Comparison of ENCODE assay signal across 28 cellular contexts in the genomic region with DNA sequence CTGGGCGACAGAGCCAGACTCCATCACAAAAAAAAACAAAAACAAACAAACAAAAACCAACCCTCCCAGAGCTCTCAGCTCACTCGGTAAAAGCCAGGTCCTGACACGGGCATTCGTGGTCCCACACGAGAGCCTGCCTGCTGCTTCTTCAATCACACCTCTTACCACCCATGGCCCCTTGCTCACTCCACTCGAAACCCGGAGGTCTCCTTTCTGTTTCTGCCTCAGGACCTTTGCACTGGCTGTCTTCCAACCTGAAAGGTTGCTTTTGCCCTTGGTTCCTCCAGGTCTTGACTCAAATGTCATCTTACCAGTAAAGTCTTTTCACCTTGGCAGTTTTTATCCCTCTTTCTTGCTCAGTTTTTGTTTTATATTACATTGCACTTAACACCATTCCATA.
"Had no signal": no experiment of that assay in that cellular context is flagged by ENCODE, and none has a peak within 500 bp of the region (broad histone marks: within the 10 kb centered on the region; RNA-seq: fewer than 3 reads in every experiment).

No MANE protein-coding gene starts in this region.

- H3K4me2 ChIP-seq: neural progenitor cell had no signal

- H3K27me3 Mint-ChIP-seq: progenitor cell of endocrine pancreas had no signal

- H3K27me3 ChIP-seq: neural progenitor cell, ovary, right lobe of liver, sigmoid colon, thyroid gland, tibial nerve, upper lobe of left lung, vagina had no signal

- H2AFZ ChIP-seq: neural progenitor cell, parathyroid adenoma had no signal

- H3K36me3 Mint-ChIP-seq: neural progenitor cell; stimulated activated effector memory CD8-positive, alpha-beta T cell treated with anti-CD3 and anti-CD28 coated beads, Interleukin-12 subunit alpha, Interleukin-12 subunit beta, amount 100 ng/mL, for 72 hours; stimulated activated naive B cell treated with anti-CD40 and anti-IgM and Interleukin-4, amounts not matched to agents 10 μg/mL and 1 μg/mL and 100 μg/mL, for 72 hours had no signal

- DNase-seq: occipital lobe; ovary; posterior cingulate gyrus; psoas muscle; right cardiac atrium; right lobe of liver; sigmoid colon; small intestine; stimulated activated CD4-positive, alpha-beta T cell treated with anti-CD3 and anti-CD28 coated beads, Interleukin-15, amount 100 ng/mL, for 24 hours; stimulated activated CD4-positive, alpha-beta T cell treated with anti-CD3 and anti-CD28 coated beads, Interleukin-2, amount 100 ng/mL, for 24 hours; stimulated activated CD4-positive, alpha-beta T cell treated with anti-CD3 and anti-CD28 coated beads, Interleukin-2, amount 100 ng/mL, for 48 hours; stimulated activated CD4-positive, alpha-beta T cell treated with anti-CD3 and anti-CD28 coated beads, Interleukin-4, amount 100 ng/mL, for 24 hours; stimulated activated naive B cell treated with anti-CD40 and anti-IgM and Interleukin-4, amounts not matched to agents 10 μg/mL and 1 μg/mL and 100 μg/mL, for 72 hours; stimulated activated naive CD4-positive, alpha-beta T cell treated with Interleukin-2 at 50 U/mL for 16 hours; stomach; thyroid gland; trophoblast cell; upper lobe of left lung had no signal

- H3K4me1 ChIP-seq: parathyroid adenoma, psoas muscle, right lobe of liver, sigmoid colon, stomach, thyroid gland, tibial nerve, upper lobe of left lung, vagina had no signal

- FAIRE-seq: small intestine, urothelium cell line had no signal

- H3K27ac Mint-ChIP-seq: nephron; neural progenitor cell; progenitor cell of endocrine pancreas; stimulated activated effector memory CD8-positive, alpha-beta T cell treated with anti-CD3 and anti-CD28 coated beads, Interleukin-12 subunit alpha, Interleukin-12 subunit beta, amount 100 ng/mL, for 72 hours; stimulated activated naive B cell treated with anti-CD40 and anti-IgM and Interleukin-4, amounts not matched to agents 10 μg/mL and 1 μg/mL and 100 μg/mL, for 72 hours; stimulated activated naive CD8-positive, alpha-beta T cell treated with anti-CD3 and anti-CD28 coated beads, Interleukin-15, Interleukin-2, amounts not matched to agents 100 ng/mL and 50 ng/mL, for 24 hours had no signal

- H3K79me2 ChIP-seq: parathyroid adenoma had no signal

- H3K9ac ChIP-seq: neural progenitor cell, parathyroid adenoma had no signal

- H3K9me3 ChIP-seq: ovary, psoas muscle, right lobe of liver, sigmoid colon, stomach, thoracic aorta, thyroid gland, tibial nerve, upper lobe of left lung, vagina had no signal

- ATAC-seq: psoas muscle; right cardiac atrium; right lobe of liver; stimulated activated effector memory CD8-positive, alpha-beta T cell treated with anti-CD3 and anti-CD28 coated beads, Interleukin-12 subunit alpha, Interleukin-12 subunit beta, amount 100 ng/mL, for 72 hours; stimulated activated naive B cell treated with anti-CD40 and anti-IgM and Interleukin-4, amounts not matched to agents 10 μg/mL and 1 μg/mL and 100 μg/mL, for 72 hours had no signal

- H3K4me3 Mint-ChIP-seq: nephron; neural progenitor cell; stimulated activated effector memory CD8-positive, alpha-beta T cell treated with anti-CD3 and anti-CD28 coated beads, Interleukin-12 subunit alpha, Interleukin-12 subunit beta, amount 100 ng/mL, for 72 hours; stimulated activated naive B cell treated with anti-CD40 and anti-IgM and Interleukin-4, amounts not matched to agents 10 μg/mL and 1 μg/mL and 100 μg/mL, for 72 hours; stimulated activated naive CD8-positive, alpha-beta T cell treated with anti-CD3 and anti-CD28 coated beads, Interleukin-15, Interleukin-2, amounts not matched to agents 100 ng/mL and 50 ng/mL, for 24 hours had no signal

- H3K27ac ChIP-seq: neural progenitor cell, ovary, parathyroid adenoma, psoas muscle, right lobe of liver, sigmoid colon, stomach, thoracic aorta, thyroid gland, tibial nerve, upper lobe of left lung, vagina had no signal

- H3K4me3 ChIP-seq: neural progenitor cell, ovary, psoas muscle, right lobe of liver, sigmoid colon, stomach, thoracic aorta, thyroid gland, tibial nerve, upper lobe of left lung, vagina had no signal

- H3K36me3 ChIP-seq: neural progenitor cell, ovary, right lobe of liver, sigmoid colon, stomach, thoracic aorta, thyroid gland, tibial nerve, upper lobe of left lung, vagina had no signal

- H3K9me3 Mint-ChIP-seq: neural progenitor cell; stimulated activated effector memory CD8-positive, alpha-beta T cell treated with anti-CD3 and anti-CD28 coated beads, Interleukin-12 subunit alpha, Interleukin-12 subunit beta, amount 100 ng/mL, for 72 hours; stimulated activated naive CD8-positive, alpha-beta T cell treated with anti-CD3 and anti-CD28 coated beads, Interleukin-15, Interleukin-2, amounts not matched to agents 100 ng/mL and 50 ng/mL, for 24 hours had no signal

- H3K4me1 Mint-ChIP-seq: nephron; stimulated activated effector memory CD8-positive, alpha-beta T cell treated with anti-CD3 and anti-CD28 coated beads, Interleukin-12 subunit alpha, Interleukin-12 subunit beta, amount 100 ng/mL, for 72 hours; stimulated activated naive B cell treated with anti-CD40 and anti-IgM and Interleukin-4, amounts not matched to agents 10 μg/mL and 1 μg/mL and 100 μg/mL, for 72 hours had no signal
